25 cellular contexts compared by ENCODE assay signal in the genomic region with DNA sequence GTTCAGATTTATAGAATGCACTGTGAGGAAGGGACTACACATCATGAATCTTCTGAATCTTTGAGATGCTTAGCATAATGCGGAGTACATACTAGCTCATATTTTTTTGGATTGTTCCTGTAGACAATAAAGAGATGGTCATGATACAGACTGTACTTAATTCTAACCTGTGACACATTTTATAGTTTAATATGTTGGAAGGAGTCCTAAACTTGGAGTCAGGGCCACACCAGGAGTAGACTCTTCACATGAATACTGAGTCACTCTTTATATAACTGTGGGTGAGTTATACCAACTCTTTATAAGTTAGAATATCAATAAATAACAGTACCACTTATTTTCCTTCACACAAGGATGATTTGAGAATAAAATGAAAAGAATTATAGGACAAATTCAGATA. TPM values are rescaled to one million over a fixed set of nuclear protein-coding genes. Genes with fewer than 3 reads are reported as not detected.
DNase-seq lines count a peak whose midpoint lies in the region; ATAC-seq and TF ChIP-seq lines count a peak whose summit lies in the region.
"Had no signal": no experiment of that assay in that cellular context is flagged by ENCODE, and none has a peak within 500 bp of the region (broad histone marks: within the 10 kb centered on the region; RNA-seq: fewer than 3 reads in every experiment).

No MANE protein-coding gene starts in this region.

- DNase-seq in HCEC 1CT: peak; percentile 54
- no peak for DNase-seq in WTC11 (ENCODE audit: low spot score)
- peak; percentile 9 for DNase-seq in kidney tubule cell (ENCODE audit: low spot score)
- DNase-seq in NCI-H2196 (lab: John Stamatoyannopoulos, UW; ENCODE audit: unreplicated experiment): no peak
- no peak for DNase-seq in putamen (ENCODE audit: low spot score)
- DNase-seq in nucleus accumbens (lab: John Stamatoyannopoulos, UW): no peak
- DNase-seq in mesothelial cell of epicardium (ENCODE audit: low spot score in 2 of 2, unreplicated experiment in 2 of 2): no peak
- DNase-seq: activated CD4-positive, alpha-beta T cell treated with anti-CD3 and anti-CD28 coated beads for 36 hours; activated CD8-positive, alpha-beta memory T cell treated with anti-CD3 and anti-CD28 coated beads for 24 hours; activated effector memory CD4-positive, alpha-beta T cell treated with Interleukin-2 at 50 U/mL for 16 hours; activated naive CD8-positive, alpha-beta T cell treated with anti-CD3 and anti-CD28 coated beads, Interleukin-2, amount 10 ng/mL, durations not matched to agents 7 days and 5 days; C1 segment of cervical spinal cord; caudate nucleus; DMS79; heart left ventricle; KBM-7; NCI-H146; NCI-H2107; NCI-H446 treated with DMSO at 0.1 percent for 48 hours; stimulated activated naive CD8-positive, alpha-beta T cell treated with anti-CD3 and anti-CD28 coated beads, Interleukin-15, Interleukin-2, amounts not matched to agents 100 U/mL and 50 U/mL, for 24 hours; T-helper 2 cell; uterus had no signal

- POLR2A ChIA-PET in WTC11 (lab: Charles Lee): interaction anchor here (1.5 kb wide), 1 partner anchor 17 kb away, joined by 5 read pairs; the partner anchor contains the start of genes ABHD17B and C9orf85

- H3K4me3 Mint-ChIP-seq in WTC11: no peak overlapping the region
- H3K4me3 Mint-ChIP-seq in mesothelial cell of epicardium: no peak overlapping the region
- H3K4me3 Mint-ChIP-seq: activated CD4-positive, alpha-beta T cell treated with anti-CD3 and anti-CD28 coated beads for 36 hours; activated naive CD8-positive, alpha-beta T cell treated with anti-CD3 and anti-CD28 coated beads, Interleukin-2, amount 10 ng/mL, durations not matched to agents 7 days and 5 days had no signal

- H3K27ac ChIP-seq in 22Rv1: peak overlapping the region; percentile 19; the same call in 1 of the 2 replicates
- H3K27ac ChIP-seq: heart left ventricle, thoracic aorta, uterus had no signal

- ATAC-seq in WTC11: no peak
- ATAC-seq: activated CD4-positive, alpha-beta T cell treated with anti-CD3 and anti-CD28 coated beads for 36 hours; heart left ventricle; SK-N-SH treated with all-trans-retinoic acid at 6 μM for 48 hours; stimulated activated naive CD8-positive, alpha-beta T cell treated with anti-CD3 and anti-CD28 coated beads, Interleukin-15, Interleukin-2, amounts not matched to agents 100 U/mL and 50 U/mL, for 24 hours had no signal

- H3K9me3 Mint-ChIP-seq in WTC11 (peaks cover 6% of the 10 kb centered on the region), mesothelial cell of epicardium (peaks cover 8% of the 10 kb centered on the region)

- H3K27ac Mint-ChIP-seq in WTC11 (0 out of 2 replicates have a peak overlapping the region, but pooled peaks have one; percentile 44), mesothelial cell of epicardium (no peak overlapping the region)
- H3K27ac Mint-ChIP-seq: activated CD4-positive, alpha-beta T cell treated with anti-CD3 and anti-CD28 coated beads for 36 hours; activated naive CD8-positive, alpha-beta T cell treated with anti-CD3 and anti-CD28 coated beads, Interleukin-2, amount 10 ng/mL, durations not matched to agents 7 days and 5 days had no signal

- TF ChIP-seq CTCF in 22Rv1 (IDR thresholded peaks at IDR 0.05) (no peak), WTC11 (IDR thresholded peaks at IDR 0.05) (no peak), mesothelial cell of epicardium (IDR thresholded peaks at IDR 0.05; ENCODE audit: unreplicated experiment) (no peak)

- H3K4me1 Mint-ChIP-seq in WTC11 (peaks cover 57% of the 10 kb centered on the region), mesothelial cell of epicardium (peaks cover 34% of the 10 kb centered on the region)
- H3K4me1 Mint-ChIP-seq: activated CD4-positive, alpha-beta T cell treated with anti-CD3 and anti-CD28 coated beads for 36 hours; activated naive CD8-positive, alpha-beta T cell treated with anti-CD3 and anti-CD28 coated beads, Interleukin-2, amount 10 ng/mL, durations not matched to agents 7 days and 5 days had no signal

- CTCF ChIA-PET in WTC11 (lab: Charles Lee): interaction anchor here (1.5 kb wide), 1 partner anchor 122 kb away, joined by 3 read pairs; no protein-coding TSS in a partner anchor

- H3K36me3 Mint-ChIP-seq in WTC11: peaks cover 4% of the 10 kb centered on the region; the same call in 1 of the 2 replicates
- H3K36me3 Mint-ChIP-seq in mesothelial cell of epicardium: peaks cover 8% of the 10 kb centered on the region

- no peaks in the 10 kb centered on the region for H3K27me3 Mint-ChIP-seq in WTC11 (ENCODE audit: low read depth)
- H3K27me3 Mint-ChIP-seq in mesothelial cell of epicardium (ENCODE audit: low read depth): no peaks in the 10 kb centered on the region
- H3K27me3 Mint-ChIP-seq: activated CD4-positive, alpha-beta T cell treated with anti-CD3 and anti-CD28 coated beads for 36 hours; activated naive CD8-positive, alpha-beta T cell treated with anti-CD3 and anti-CD28 coated beads, Interleukin-2, amount 10 ng/mL, durations not matched to agents 7 days and 5 days had no signal

TF ChIP-seq in WTC11, 78 proteins besides CTCF, POLR2A, EP300 and RAD21 (continues in another document):
- TF ChIP-seq, protein P1, sequence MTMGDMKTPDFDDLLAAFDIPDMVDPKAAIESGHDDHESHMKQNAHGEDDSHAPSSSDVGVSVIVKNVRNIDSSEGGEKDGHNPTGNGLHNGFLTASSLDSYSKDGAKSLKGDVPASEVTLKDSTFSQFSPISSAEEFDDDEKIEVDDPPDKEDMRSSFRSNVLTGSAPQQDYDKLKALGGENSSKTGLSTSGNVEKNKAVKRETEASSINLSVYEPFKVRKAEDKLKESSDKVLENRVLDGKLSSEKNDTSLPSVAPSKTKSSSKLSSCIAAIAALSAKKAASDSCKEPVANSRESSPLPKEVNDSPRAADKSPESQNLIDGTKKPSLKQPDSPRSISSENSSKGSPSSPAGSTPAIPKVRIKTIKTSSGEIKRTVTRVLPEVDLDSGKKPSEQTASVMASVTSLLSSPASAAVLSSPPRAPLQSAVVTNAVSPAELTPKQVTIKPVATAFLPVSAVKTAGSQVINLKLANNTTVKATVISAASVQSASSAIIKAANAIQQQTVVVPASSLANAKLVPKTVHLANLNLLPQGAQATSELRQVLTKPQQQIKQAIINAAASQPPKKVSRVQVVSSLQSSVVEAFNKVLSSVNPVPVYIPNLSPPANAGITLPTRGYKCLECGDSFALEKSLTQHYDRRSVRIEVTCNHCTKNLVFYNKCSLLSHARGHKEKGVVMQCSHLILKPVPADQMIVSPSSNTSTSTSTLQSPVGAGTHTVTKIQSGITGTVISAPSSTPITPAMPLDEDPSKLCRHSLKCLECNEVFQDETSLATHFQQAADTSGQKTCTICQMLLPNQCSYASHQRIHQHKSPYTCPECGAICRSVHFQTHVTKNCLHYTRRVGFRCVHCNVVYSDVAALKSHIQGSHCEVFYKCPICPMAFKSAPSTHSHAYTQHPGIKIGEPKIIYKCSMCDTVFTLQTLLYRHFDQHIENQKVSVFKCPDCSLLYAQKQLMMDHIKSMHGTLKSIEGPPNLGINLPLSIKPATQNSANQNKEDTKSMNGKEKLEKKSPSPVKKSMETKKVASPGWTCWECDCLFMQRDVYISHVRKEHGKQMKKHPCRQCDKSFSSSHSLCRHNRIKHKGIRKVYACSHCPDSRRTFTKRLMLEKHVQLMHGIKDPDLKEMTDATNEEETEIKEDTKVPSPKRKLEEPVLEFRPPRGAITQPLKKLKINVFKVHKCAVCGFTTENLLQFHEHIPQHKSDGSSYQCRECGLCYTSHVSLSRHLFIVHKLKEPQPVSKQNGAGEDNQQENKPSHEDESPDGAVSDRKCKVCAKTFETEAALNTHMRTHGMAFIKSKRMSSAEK (CRISPR knock-in tag; IDR thresholded peaks at IDR 0.05; ENCODE audit: borderline replicate concordance): no peak
- no peak for TF ChIP-seq PRRX2 (CRISPR knock-in tag; IDR thresholded peaks at IDR 0.05)
- no peak for TF ChIP-seq NR3C1 (CRISPR knock-in tag; conservative IDR thresholded peaks at IDR 0.05; ENCODE audit: low read depth)
- TF ChIP-seq, protein P2, sequence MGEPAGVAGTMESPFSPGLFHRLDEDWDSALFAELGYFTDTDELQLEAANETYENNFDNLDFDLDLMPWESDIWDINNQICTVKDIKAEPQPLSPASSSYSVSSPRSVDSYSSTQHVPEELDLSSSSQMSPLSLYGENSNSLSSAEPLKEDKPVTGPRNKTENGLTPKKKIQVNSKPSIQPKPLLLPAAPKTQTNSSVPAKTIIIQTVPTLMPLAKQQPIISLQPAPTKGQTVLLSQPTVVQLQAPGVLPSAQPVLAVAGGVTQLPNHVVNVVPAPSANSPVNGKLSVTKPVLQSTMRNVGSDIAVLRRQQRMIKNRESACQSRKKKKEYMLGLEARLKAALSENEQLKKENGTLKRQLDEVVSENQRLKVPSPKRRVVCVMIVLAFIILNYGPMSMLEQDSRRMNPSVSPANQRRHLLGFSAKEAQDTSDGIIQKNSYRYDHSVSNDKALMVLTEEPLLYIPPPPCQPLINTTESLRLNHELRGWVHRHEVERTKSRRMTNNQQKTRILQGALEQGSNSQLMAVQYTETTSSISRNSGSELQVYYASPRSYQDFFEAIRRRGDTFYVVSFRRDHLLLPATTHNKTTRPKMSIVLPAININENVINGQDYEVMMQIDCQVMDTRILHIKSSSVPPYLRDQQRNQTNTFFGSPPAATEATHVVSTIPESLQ (CRISPR knock-in tag; IDR thresholded peaks at IDR 0.05): no peak
- no peak for TF ChIP-seq ZNF121 (CRISPR knock-in tag; IDR thresholded peaks at IDR 0.05)
- TF ChIP-seq ESRRA (CRISPR knock-in tag; IDR thresholded peaks at IDR 0.05; ENCODE audit: borderline replicate concordance): no peak
- no peak for TF ChIP-seq EMX1 (CRISPR knock-in tag; IDR thresholded peaks at IDR 0.05)
- no peak for TF ChIP-seq JUN (CRISPR knock-in tag; IDR thresholded peaks at IDR 0.05)
- TF ChIP-seq, protein P3, sequence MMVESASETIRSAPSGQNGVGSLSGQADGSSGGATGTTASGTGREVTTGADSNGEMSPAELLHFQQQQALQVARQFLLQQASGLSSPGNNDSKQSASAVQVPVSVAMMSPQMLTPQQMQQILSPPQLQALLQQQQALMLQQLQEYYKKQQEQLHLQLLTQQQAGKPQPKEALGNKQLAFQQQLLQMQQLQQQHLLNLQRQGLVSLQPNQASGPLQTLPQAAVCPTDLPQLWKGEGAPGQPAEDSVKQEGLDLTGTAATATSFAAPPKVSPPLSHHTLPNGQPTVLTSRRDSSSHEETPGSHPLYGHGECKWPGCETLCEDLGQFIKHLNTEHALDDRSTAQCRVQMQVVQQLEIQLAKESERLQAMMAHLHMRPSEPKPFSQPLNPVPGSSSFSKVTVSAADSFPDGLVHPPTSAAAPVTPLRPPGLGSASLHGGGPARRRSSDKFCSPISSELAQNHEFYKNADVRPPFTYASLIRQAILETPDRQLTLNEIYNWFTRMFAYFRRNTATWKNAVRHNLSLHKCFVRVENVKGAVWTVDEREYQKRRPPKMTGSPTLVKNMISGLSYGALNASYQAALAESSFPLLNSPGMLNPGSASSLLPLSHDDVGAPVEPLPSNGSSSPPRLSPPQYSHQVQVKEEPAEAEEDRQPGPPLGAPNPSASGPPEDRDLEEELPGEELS (CRISPR knock-in tag; IDR thresholded peaks at IDR 0.05): no peak
- TF ChIP-seq SMAD3 (CRISPR knock-in tag; IDR thresholded peaks at IDR 0.05; ENCODE audit: borderline replicate concordance): no peak

RNA-seq across cellular contexts. Expression of gene C9orf85, which starts 16.9 kb away (rescaled TPM):
- total RNA-seq in WTC11 (2021): 13.2 to 20.2 TPM (median 15.2 TPM) in 3 replicates
- total RNA-seq in mesothelial cell of epicardium: 13.6 to 15.9 TPM (median 15.2 TPM) in 3 replicates

RNA-seq across cellular contexts. Expression of gene ABHD17B, which starts 17.4 kb away (rescaled TPM):
- total RNA-seq in WTC11 (2021) (55.0 to 59.9 TPM (median 56.6 TPM) in 3 replicates), mesothelial cell of epicardium (27.0 to 30.3 TPM (median 27.8 TPM) in 3 replicates)

Comparison
In these comparisons a context has a peak if more than half of its experiments do, and no peak if none do; other contexts are left out.
1. DNase-seq: peak in HCEC 1CT (single experiment) and kidney tubule cell (single experiment); none in WTC11 (single experiment), NCI-H2196 (single experiment), putamen (single experiment), nucleus accumbens (0 of 56) and mesothelial cell of epicardium (0 of 2).